ENCODE assay signal across 8 cellular contexts in the genomic region with DNA sequence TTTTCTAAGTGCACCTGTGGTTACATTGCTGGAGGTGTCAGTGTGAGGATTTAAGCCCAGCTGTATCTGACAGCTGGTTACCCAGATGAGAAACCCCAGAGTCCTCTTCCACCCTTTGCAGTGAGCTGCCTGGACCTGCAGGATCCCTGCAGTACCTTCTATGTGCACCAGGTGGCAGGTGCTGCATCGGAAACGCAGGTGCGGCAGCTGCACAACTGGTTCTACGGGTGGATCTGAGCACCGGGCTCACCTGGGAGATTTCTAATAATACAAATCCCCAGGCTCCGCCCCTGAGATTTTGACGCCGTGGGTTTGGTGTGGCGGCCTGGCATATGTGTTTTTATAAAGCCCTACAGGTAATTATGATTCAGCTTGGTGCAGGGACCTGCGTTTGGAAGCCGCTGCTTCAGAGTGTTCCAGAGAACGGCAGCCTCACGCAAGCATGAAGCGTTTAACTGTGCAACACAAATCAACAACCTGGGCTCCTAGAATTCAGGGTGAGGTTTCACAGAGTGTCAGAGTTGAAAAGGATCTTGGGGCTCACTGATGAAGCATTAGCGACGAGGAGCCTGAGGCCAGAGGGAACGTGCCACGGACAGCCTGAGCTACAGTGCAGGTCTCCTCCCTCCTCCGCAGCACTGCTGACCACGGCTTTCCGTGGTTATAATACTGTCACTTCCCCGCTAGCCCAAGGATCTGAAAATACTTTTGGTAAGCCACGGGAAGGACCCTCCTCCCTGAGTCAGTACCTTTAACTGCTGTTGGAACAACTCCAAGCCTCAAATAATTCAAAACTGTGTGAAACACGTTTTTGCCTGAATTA.
DNase-seq lines count a peak whose midpoint lies in the region; ATAC-seq and TF ChIP-seq lines count a peak whose summit lies in the region.

No MANE protein-coding gene starts in this region.

- no peak overlapping the region for H3K27ac ChIP-seq in lower lobe of right lung

- peak; percentile 82 for TF ChIP-seq CTCF in lower lobe of right lung (IDR thresholded peaks at IDR 0.05)

- no peaks in the 10 kb centered on the region for H3K9me3 ChIP-seq in lower lobe of right lung

- DNase-seq in ACHN (peak; percentile 67), NCI-H2107 (lab: John Stamatoyannopoulos, UW) (peak; percentile 72), cerebellar cortex (ENCODE audit: low spot score) (peak; percentile 42), lower lobe of right lung (peak; percentile 88)
- DNase-seq in activated CD4-positive, CD25-positive, alpha-beta regulatory T cell (lab: John Stamatoyannopoulos, UW) = peak; percentile 21 to 48 (median 32)
- peak; percentile 51 to 60 for DNase-seq in stimulated activated CD8-positive, alpha-beta memory T cell treated with anti-CD3 and anti-CD28 coated beads, Interleukin-2, amount 100 ng/mL, for 48 hours (ENCODE audit: low read depth in 2 of 2)

- in situ Hi-C loops in ACHN (cut with HindIII; ENCODE audit: low pct_ligation_motif_present, low pct_unique_long_range_greater_than_20kb, low sequenced_read_pairs) = no loop called here

- intact Hi-C loops in lower lobe of right lung (cut with DNase I) = no loop called here

- H3K4me3 ChIP-seq in lower lobe of right lung = no peak overlapping the region

- peak; percentile 89 for ATAC-seq in GM18858 (IDR thresholded peaks at IDR 0.05; ENCODE audit: unreplicated experiment)
- peak; percentile 82 for ATAC-seq in HG03095 (IDR thresholded peaks at IDR 0.05; ENCODE audit: unreplicated experiment)
- peak; percentile 92 to 96 for ATAC-seq in lower lobe of right lung

- no peaks in the 10 kb centered on the region for H3K36me3 ChIP-seq in lower lobe of right lung

- peaks cover 21% of the 10 kb centered on the region for H3K27me3 ChIP-seq in lower lobe of right lung (ENCODE audit: low read depth)

- H3K4me1 ChIP-seq in lower lobe of right lung = no peaks in the 10 kb centered on the region

Comparison
In these comparisons a context has a peak if more than half of its experiments do, and no peak if none do; other contexts are left out.
1. DNase-seq: peak in every context shown above with its lines; median percentile 88 in lower lobe of right lung; 72 in NCI-H2107; 67 in ACHN; 56 in stimulated activated CD8-positive, alpha-beta memory T cell treated with anti-CD3 and anti-CD28 coated beads, Interleukin-2, amount 100 ng/mL, for 48 hours; 42 in cerebellar cortex; 32 in activated CD4-positive, CD25-positive, alpha-beta regulatory T cell.